8 cellular contexts compared by ENCODE assay signal in the genomic region with DNA sequence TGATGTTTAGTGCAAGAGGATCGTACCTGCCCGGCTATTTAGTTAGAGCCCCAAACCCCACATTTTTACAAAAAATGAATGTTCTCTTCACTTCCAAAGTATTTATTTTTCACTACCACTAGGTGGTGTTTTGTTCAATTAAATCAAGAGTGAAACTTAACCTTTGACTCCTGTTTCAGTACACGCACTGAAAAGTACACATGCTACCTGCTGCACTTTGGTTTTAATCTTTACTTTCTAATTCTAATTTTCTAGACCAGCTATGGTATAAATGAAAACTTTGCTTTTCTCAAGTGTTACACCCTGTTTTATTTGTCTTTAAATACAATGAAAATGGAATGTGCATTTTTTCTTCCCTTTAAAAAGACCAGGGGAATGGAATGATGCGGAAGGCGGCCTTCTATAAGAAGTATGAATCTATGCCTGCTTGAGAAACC. TPM values are rescaled to one million over a fixed set of nuclear protein-coding genes. Genes with fewer than 3 reads are reported as not detected.
DNase-seq lines count a peak whose midpoint lies in the region; ATAC-seq and TF ChIP-seq lines count a peak whose summit lies in the region.

No MANE protein-coding gene starts in this region.

- peak; percentile 48 for TF ChIP-seq CTCF in epithelial cell of proximal tubule (conservative IDR thresholded peaks at IDR 0.05; ENCODE audit: low read depth, low read length)
- TF ChIP-seq CTCF in retinal pigment epithelial cell (conservative IDR thresholded peaks at IDR 0.05; ENCODE audit: low read depth, low read length), result peak; percentile 50

- DNase-seq in NOMO-1 treated with DMSO at 0.1 percent for 48 hours (lab: John Stamatoyannopoulos, UW; ENCODE audit: unreplicated experiment), result peak; percentile 50
- DNase-seq in NOMO-1 treated with dmso at 0.1 percent for 144 hours (lab: John Stamatoyannopoulos, UW; ENCODE audit: unreplicated experiment), result no peak
- DNase-seq in SIG-M5 (lab: John Stamatoyannopoulos, UW), result peak; percentile 16
- DNase-seq in epithelial cell of proximal tubule (ENCODE audit: low read depth), result peak; percentile 4
- DNase-seq in retinal pigment epithelial cell (ENCODE audit: low read depth), result no peak
- no peak for DNase-seq in NCI-H1930 (lab: John Stamatoyannopoulos, UW)

- no peak overlapping the region for H3K4me3 ChIP-seq in epithelial cell of proximal tubule (ENCODE audit: low read depth, low read length)
- no peak overlapping the region for H3K4me3 ChIP-seq in retinal pigment epithelial cell (ENCODE audit: low read length)

- peak; percentile 63 for ATAC-seq in HG03342 (IDR thresholded peaks at IDR 0.05; ENCODE audit: unreplicated experiment)
- no peak for ATAC-seq in GM18870 (IDR thresholded peaks at IDR 0.05; ENCODE audit: unreplicated experiment)

RNA-seq across cellular contexts. Expression of a gene that starts 31.4 kb away (rescaled TPM):
- total RNA-seq in epithelial cell of proximal tubule, result 12.2 and 22.5 TPM in 2 replicates

Comparison
In these comparisons a context has a peak if more than half of its experiments do, and no peak if none do; other contexts are left out.
1. DNase-seq: peak in NOMO-1 treated with DMSO at 0.1 percent for 48 hours (single experiment), SIG-M5 (single experiment) and epithelial cell of proximal tubule (single experiment); none in NOMO-1 treated with dmso at 0.1 percent for 144 hours (single experiment), retinal pigment epithelial cell (single experiment) and NCI-H1930 (0 of 2).